In genomic region chr2:66641685-66642084, GRCh38 we compare ENCODE assay signal across 27 cellular contexts.
"Had no signal": no experiment of that assay in that cellular context is flagged by ENCODE, and none has a peak within 500 bp of the region (broad histone marks: within the 10 kb centered on the region; RNA-seq: fewer than 3 reads in every experiment).

No MANE protein-coding gene starts in this region.

- H3K9me3 Mint-ChIP-seq: stimulated activated naive CD8-positive, alpha-beta T cell treated with anti-CD3 and anti-CD28 coated beads, Interleukin-15, Interleukin-2, amounts not matched to agents 100 ng/mL and 50 ng/mL, for 24 hours; type B pancreatic cell had no signal

- H3K36me3 ChIP-seq: stomach, suprapubic skin, thoracic aorta, thyroid gland, tibial artery, tibial nerve, transverse colon, upper lobe of left lung, upper lobe of right lung, uterus, vagina had no signal

- H3K27me3 ChIP-seq: stomach, suprapubic skin, testis, thyroid gland, tibial artery, tibial nerve, transverse colon, upper lobe of left lung, upper lobe of right lung, uterus, vagina had no signal

- DNase-seq: stimulated activated CD4-positive, alpha-beta T cell treated with anti-CD3 and anti-CD28 coated beads, Interleukin-2, amount 100 ng/mL, for 48 hours; stimulated activated CD4-positive, alpha-beta T cell treated with anti-CD3 and anti-CD28 coated beads, Interleukin-4, amount 100 ng/mL, for 1 hour; stimulated activated CD4-positive, alpha-beta T cell treated with anti-CD3 and anti-CD28 coated beads, Interleukin-4, amount 100 ng/mL, for 24 hours; stimulated activated CD4-positive, alpha-beta T cell treated with anti-CD3 and anti-CD28 coated beads, Interleukin-4, amount 100 ng/mL, for 4 hours; stimulated activated CD8-positive, alpha-beta memory T cell treated with anti-CD3 and anti-CD28 coated beads, Interleukin-4, amount 100 ng/mL, for 48 hours; stimulated activated naive B cell treated with anti-CD40 and anti-IgM and Interleukin-4, amounts not matched to agents 10 μg/mL and 1 μg/mL and 100 μg/mL, for 72 hours; stimulated activated naive CD4-positive, alpha-beta T cell; stimulated activated naive CD4-positive, alpha-beta T cell treated with Interleukin-2 at 50 U/mL for 16 hours; stimulated activated naive CD8-positive, alpha-beta T cell treated with anti-CD3 and anti-CD28 coated beads, Interleukin-15, amount 100 ng/mL, for 72 hours; stimulated activated naive CD8-positive, alpha-beta T cell treated with anti-CD3 and anti-CD28 coated beads, Interleukin-15, Interleukin-2, amounts not matched to agents 100 U/mL and 50 U/mL, for 24 hours; stomach; testis; thyroid gland; tibial artery; transverse colon; trophoblast cell; upper lobe of left lung; upper lobe of right lung; uterus had no signal

- ATAC-seq: stimulated activated effector memory CD8-positive, alpha-beta T cell treated with anti-CD3 and anti-CD28 coated beads, Interleukin-12 subunit alpha, Interleukin-12 subunit beta, amount 100 ng/mL, for 72 hours; stimulated activated memory B cell treated with anti-CD40 and anti-IgM and Interleukin-4, amounts not matched to agents 10 μg/mL and 1 μg/mL and 100 μg/mL, for 72 hours; stimulated activated naive B cell treated with anti-CD40 and anti-IgM and Interleukin-4, amounts not matched to agents 10 μg/mL and 1 μg/mL and 100 μg/mL, for 72 hours; stimulated activated naive CD8-positive, alpha-beta T cell treated with anti-CD3 and anti-CD28 coated beads, Interleukin-15, amount 100 ng/mL, for 72 hours; stimulated activated naive CD8-positive, alpha-beta T cell treated with anti-CD3 and anti-CD28 coated beads, Interleukin-15, Interleukin-2, amounts not matched to agents 100 U/mL and 50 U/mL, for 24 hours; upper lobe of right lung had no signal

- H3K27ac Mint-ChIP-seq: stimulated activated effector memory CD8-positive, alpha-beta T cell treated with anti-CD3 and anti-CD28 coated beads, Interleukin-12 subunit alpha, Interleukin-12 subunit beta, amount 100 ng/mL, for 72 hours; stimulated activated memory B cell treated with anti-CD40 and anti-IgM and Interleukin-4, amounts not matched to agents 10 μg/mL and 1 μg/mL and 100 μg/mL, for 72 hours; stimulated activated naive B cell treated with anti-CD40 and anti-IgM and Interleukin-4, amounts not matched to agents 10 μg/mL and 1 μg/mL and 100 μg/mL, for 72 hours; stimulated activated naive CD8-positive, alpha-beta T cell treated with anti-CD3 and anti-CD28 coated beads, Interleukin-15, amount 100 ng/mL, for 72 hours; stimulated activated naive CD8-positive, alpha-beta T cell treated with anti-CD3 and anti-CD28 coated beads, Interleukin-15, Interleukin-2, amounts not matched to agents 100 ng/mL and 50 ng/mL, for 24 hours; type B pancreatic cell had no signal

- H3K27me3 Mint-ChIP-seq: stimulated activated memory B cell treated with anti-CD40 and anti-IgM and Interleukin-4, amounts not matched to agents 10 μg/mL and 1 μg/mL and 100 μg/mL, for 72 hours; stimulated activated naive CD8-positive, alpha-beta T cell treated with anti-CD3 and anti-CD28 coated beads, Interleukin-15, amount 100 ng/mL, for 72 hours; stimulated activated naive CD8-positive, alpha-beta T cell treated with anti-CD3 and anti-CD28 coated beads, Interleukin-15, Interleukin-2, amounts not matched to agents 100 ng/mL and 50 ng/mL, for 24 hours; type B pancreatic cell had no signal

- H3K36me3 Mint-ChIP-seq: stimulated activated effector memory CD8-positive, alpha-beta T cell treated with anti-CD3 and anti-CD28 coated beads, Interleukin-12 subunit alpha, Interleukin-12 subunit beta, amount 100 ng/mL, for 72 hours; stimulated activated memory B cell treated with anti-CD40 and anti-IgM and Interleukin-4, amounts not matched to agents 10 μg/mL and 1 μg/mL and 100 μg/mL, for 72 hours; stimulated activated naive B cell treated with anti-CD40 and anti-IgM and Interleukin-4, amounts not matched to agents 10 μg/mL and 1 μg/mL and 100 μg/mL, for 72 hours; type B pancreatic cell had no signal

- H3K4me3 Mint-ChIP-seq: stimulated activated effector memory CD8-positive, alpha-beta T cell treated with anti-CD3 and anti-CD28 coated beads, Interleukin-12 subunit alpha, Interleukin-12 subunit beta, amount 100 ng/mL, for 72 hours; stimulated activated memory B cell treated with anti-CD40 and anti-IgM and Interleukin-4, amounts not matched to agents 10 μg/mL and 1 μg/mL and 100 μg/mL, for 72 hours; stimulated activated naive B cell treated with anti-CD40 and anti-IgM and Interleukin-4, amounts not matched to agents 10 μg/mL and 1 μg/mL and 100 μg/mL, for 72 hours; stimulated activated naive CD8-positive, alpha-beta T cell treated with anti-CD3 and anti-CD28 coated beads, Interleukin-15, amount 100 ng/mL, for 72 hours; stimulated activated naive CD8-positive, alpha-beta T cell treated with anti-CD3 and anti-CD28 coated beads, Interleukin-15, Interleukin-2, amounts not matched to agents 100 ng/mL and 50 ng/mL, for 24 hours; type B pancreatic cell had no signal

- H3K4me1 ChIP-seq: stomach, suprapubic skin, testis, thyroid gland, tibial artery, tibial nerve, transverse colon, upper lobe of left lung, upper lobe of right lung, uterus, vagina had no signal

- H3K27ac ChIP-seq: stomach, suprapubic skin, testis, thoracic aorta, thyroid gland, tibial artery, tibial nerve, transverse colon, upper lobe of left lung, upper lobe of right lung, uterus, vagina had no signal

- H3K4me3 ChIP-seq: stomach, suprapubic skin, testis, thoracic aorta, thyroid gland, tibial artery, tibial nerve, transverse colon, upper lobe of left lung, upper lobe of right lung, uterus, vagina had no signal

- H3K9me3 ChIP-seq: stomach, suprapubic skin, testis, thoracic aorta, thyroid gland, tibial artery, transverse colon, upper lobe of left lung, upper lobe of right lung, uterus, vagina had no signal

- H3K4me1 Mint-ChIP-seq: stimulated activated effector memory CD8-positive, alpha-beta T cell treated with anti-CD3 and anti-CD28 coated beads, Interleukin-12 subunit alpha, Interleukin-12 subunit beta, amount 100 ng/mL, for 72 hours; stimulated activated memory B cell treated with anti-CD40 and anti-IgM and Interleukin-4, amounts not matched to agents 10 μg/mL and 1 μg/mL and 100 μg/mL, for 72 hours; stimulated activated naive B cell treated with anti-CD40 and anti-IgM and Interleukin-4, amounts not matched to agents 10 μg/mL and 1 μg/mL and 100 μg/mL, for 72 hours; stimulated activated naive CD8-positive, alpha-beta T cell treated with anti-CD3 and anti-CD28 coated beads, Interleukin-15, amount 100 ng/mL, for 72 hours had no signal
